1 cellular context compared by ENCODE assay signal in genomic region chr21:43717967-43718871, GRCh38.
TF ChIP-seq lines count a peak whose summit lies in the region.

No MANE protein-coding gene starts in this region.

TF ChIP-seq in GM12878, 131 proteins besides CTCF, POLR2A, EP300 and RAD21:
- TF ChIP-seq POLR2AphosphoS5 (IDR thresholded peaks at IDR 0.05; ENCODE audit: low read length) = no peak
- no peak for TF ChIP-seq SREBF1 (IDR thresholded peaks at IDR 0.05; ENCODE audit: low read length)
- TF ChIP-seq TCF3 (IDR thresholded peaks at IDR 0.05; ENCODE audit: borderline replicate concordance, insufficient read depth, low read depth, low read length) = no peak
- TF ChIP-seq ZNF207 (IDR thresholded peaks at IDR 0.05; ENCODE audit: borderline replicate concordance) = no peak
- TF ChIP-seq SREBF2 (IDR thresholded peaks at IDR 0.05; ENCODE audit: low read length) = no peak
- no peak for TF ChIP-seq JUND (IDR thresholded peaks at IDR 0.05; ENCODE audit: low read depth, low read length)
- no peak for TF ChIP-seq JUNB (IDR thresholded peaks at IDR 0.05)
- peak; percentile 41 for TF ChIP-seq MEF2B (IDR thresholded peaks at IDR 0.05; ENCODE audit: partially characterized antibody, poor library complexity, severe bottlenecking)
- TF ChIP-seq POU2F2 (IDR thresholded peaks at IDR 0.05; ENCODE audit: borderline replicate concordance, low read depth, low read length) = no peak
- TF ChIP-seq ELK1 (IDR thresholded peaks at IDR 0.05; ENCODE audit: low read depth, low read length) = no peak
- no peak for TF ChIP-seq FOS (IDR thresholded peaks at IDR 0.05; ENCODE audit: borderline replicate concordance, extremely low read depth, insufficient read length)
- no peak for TF ChIP-seq STAT1 (conservative IDR thresholded peaks at IDR 0.05)
- TF ChIP-seq PAX8 (IDR thresholded peaks at IDR 0.05) = no peak
- no peak for TF ChIP-seq YY1 (IDR thresholded peaks at IDR 0.05; ENCODE audit: low read depth, low read length)
- no peak for TF ChIP-seq DPF2 (IDR thresholded peaks at IDR 0.05)
- peak; percentile 46; the same call in 1 of the 2 replicates for TF ChIP-seq GATAD2B (conservative IDR thresholded peaks at IDR 0.05; ENCODE audit: low read depth)
- peak; percentile 29; the same call in 1 of the 2 replicates for TF ChIP-seq NR2F1 (conservative IDR thresholded peaks at IDR 0.05)
